ENCODE assay signal across 20 cellular contexts in genomic region chr1:30375156-30375555, GRCh38.
A peak's percentile ranks its signal among the peaks of the same experiment; 100 is the strongest.
DNase-seq lines count a peak whose midpoint lies in the region; ATAC-seq, FAIRE-seq and TF ChIP-seq lines count a peak whose summit lies in the region.
"Had no signal": no experiment of that assay in that cellular context is flagged by ENCODE, and none has a peak within 500 bp of the region (broad histone marks: within the 10 kb centered on the region; RNA-seq: fewer than 3 reads in every experiment).

No MANE protein-coding gene starts in this region.

- TF ChIP-seq POLR2A in Peyer's patch (IDR thresholded peaks at IDR 0.05) = no peak
- no peak for TF ChIP-seq POLR2A in sigmoid colon (IDR thresholded peaks at IDR 0.05)
- no peak for TF ChIP-seq POLR2A in body of pancreas (IDR thresholded peaks at IDR 0.05)

- TF ChIP-seq CTCF in Peyer's patch (IDR thresholded peaks at IDR 0.05) (no peak), kidney (IDR thresholded peaks at IDR 0.05; ENCODE audit: borderline replicate concordance, extremely low read depth, insufficient read depth) (no peak), sigmoid colon (IDR thresholded peaks at IDR 0.05) (no peak), body of pancreas (IDR thresholded peaks at IDR 0.05) (no peak)

- peak in 2 of 3 donors; percentile 5 to 9 for DNase-seq in Peyer's patch
- peak; percentile 29 for DNase-seq in activated CD8-positive, alpha-beta memory T cell treated with anti-CD3 and anti-CD28 coated beads, Interleukin-2, amount 10 ng/mL, durations not matched to agents 7 days and 5 days
- DNase-seq in kidney = peak; percentile 42
- peak; percentile 14 for DNase-seq in sigmoid colon
- DNase-seq in body of pancreas = no peak
- DNase-seq: BE2C, EL, GF-D8, Karpas-422, NCI-H1417, NCI-H1694 treated with DMSO at 0.1 percent for 48 hours, NCI-H2081 treated with DMSO at 0.1 percent for 48 hours, NCI-H2171 treated with DMSO at 0.1 percent for 48 hours, NCI-H524 treated with DMSO at 0.1 percent for 48 hours, NCI-H82 had no signal

- no peaks in the 10 kb centered on the region for H3K9me3 ChIP-seq in Peyer's patch
- no peaks in the 10 kb centered on the region for H3K9me3 ChIP-seq in kidney (ENCODE audit: control insufficient read depth in 1 of 2, low read length in 2 of 2)
- H3K9me3 ChIP-seq in sigmoid colon = no peaks in the 10 kb centered on the region
- H3K9me3 ChIP-seq in body of pancreas = no peaks in the 10 kb centered on the region
- H3K9me3 ChIP-seq: BE2C had no signal

- H3K27ac ChIP-seq in Peyer's patch (no peak overlapping the region), kidney (ENCODE audit: low read depth in 2 of 2, low read length in 2 of 2) (no peak overlapping the region), sigmoid colon (no peak overlapping the region), body of pancreas (no peak overlapping the region)

- CTCF ChIA-PET in activated CD8-positive, alpha-beta memory T cell treated with anti-CD3 and anti-CD28 coated beads, Interleukin-2, amount 10 ng/mL, durations not matched to agents 7 days and 5 days (lab: Charles Lee) = no interaction called here

- H3K9ac ChIP-seq in kidney (ENCODE audit: low read length in 2 of 2) = no peak overlapping the region

- no peak for ATAC-seq in activated CD8-positive, alpha-beta memory T cell treated with anti-CD3 and anti-CD28 coated beads, Interleukin-2, amount 10 ng/mL, durations not matched to agents 7 days and 5 days
- ATAC-seq in HG02970 (IDR thresholded peaks at IDR 0.05; ENCODE audit: low FRiP score, unreplicated experiment) (no peak), body of pancreas (no peak), GM21825 (IDR thresholded peaks at IDR 0.05; ENCODE audit: unreplicated experiment) (no peak)
- ATAC-seq: Panc1 had no signal

- no peak for TF ChIP-seq EP300 in sigmoid colon (IDR thresholded peaks at IDR 0.05)

- H3K4me3 Mint-ChIP-seq in activated CD8-positive, alpha-beta memory T cell treated with anti-CD3 and anti-CD28 coated beads, Interleukin-2, amount 10 ng/mL, durations not matched to agents 7 days and 5 days = no peak overlapping the region

- no peak for FAIRE-seq in kidney (lab: Jason Lieb, UNC)
- FAIRE-seq: D721Med, H54 had no signal

- H3K9me3 Mint-ChIP-seq in activated CD8-positive, alpha-beta memory T cell treated with anti-CD3 and anti-CD28 coated beads, Interleukin-2, amount 10 ng/mL, durations not matched to agents 7 days and 5 days (ENCODE audit: low read depth) = no peaks in the 10 kb centered on the region

- 69 to 75% methylated on average over 7 of the region's 7 CpGs for WGBS in sigmoid colon, 2 donors
- 64 to 71% methylated on average over 4 to 7 of the region's 7 CpGs for WGBS in body of pancreas, 2 donors

- H3K4me3 ChIP-seq in Peyer's patch = no peak overlapping the region
- no peak overlapping the region for H3K4me3 ChIP-seq in kidney (ENCODE audit: low read length in 2 of 2)
- H3K4me3 ChIP-seq in sigmoid colon = no peak overlapping the region
- H3K4me3 ChIP-seq in body of pancreas = no peak overlapping the region

- H3K36me3 Mint-ChIP-seq in activated CD8-positive, alpha-beta memory T cell treated with anti-CD3 and anti-CD28 coated beads, Interleukin-2, amount 10 ng/mL, durations not matched to agents 7 days and 5 days = no peaks in the 10 kb centered on the region

- H3K4me1 Mint-ChIP-seq in activated CD8-positive, alpha-beta memory T cell treated with anti-CD3 and anti-CD28 coated beads, Interleukin-2, amount 10 ng/mL, durations not matched to agents 7 days and 5 days = no peaks in the 10 kb centered on the region

- peaks cover 2% of the 10 kb centered on the region for H3K27me3 Mint-ChIP-seq in activated CD8-positive, alpha-beta memory T cell treated with anti-CD3 and anti-CD28 coated beads, Interleukin-2, amount 10 ng/mL, durations not matched to agents 7 days and 5 days

- H3K27me3 ChIP-seq in Peyer's patch (no peaks in the 10 kb centered on the region), sigmoid colon (peaks cover 0 to 30% (median 0%) of the 10 kb centered on the region in 3 donors), body of pancreas (no peaks in the 10 kb centered on the region)
- H3K27me3 ChIP-seq: BE2C had no signal

- intact Hi-C loops in kidney (cut with DNase I) = no loop called here
- intact Hi-C loops in sigmoid colon (cut with DNase I) = no loop called here
- intact Hi-C loops in body of pancreas (cut with DNase I) = no loop called here

- no peak overlapping the region for H3K27ac Mint-ChIP-seq in activated CD8-positive, alpha-beta memory T cell treated with anti-CD3 and anti-CD28 coated beads, Interleukin-2, amount 10 ng/mL, durations not matched to agents 7 days and 5 days

- H3K4me1 ChIP-seq in Peyer's patch = no peaks in the 10 kb centered on the region
- no peaks in the 10 kb centered on the region for H3K4me1 ChIP-seq in kidney (ENCODE audit: control insufficient read depth in 1 of 2, insufficient read depth in 1 of 2, low read depth in 1 of 2, low read length in 2 of 2)
- H3K4me1 ChIP-seq in sigmoid colon = peaks cover 0 to 13% (median 10%) of the 10 kb centered on the region in 4 donors
- peaks cover 3% of the 10 kb centered on the region for H3K4me1 ChIP-seq in body of pancreas
- H3K4me1 ChIP-seq: BE2C had no signal

- no peaks in the 10 kb centered on the region for H3K36me3 ChIP-seq in Peyer's patch
- no peaks in the 10 kb centered on the region for H3K36me3 ChIP-seq in kidney (ENCODE audit: control insufficient read depth in 1 of 2, insufficient read depth in 2 of 2, low read length in 2 of 2)
- no peaks in the 10 kb centered on the region for H3K36me3 ChIP-seq in sigmoid colon
- H3K36me3 ChIP-seq in body of pancreas (replicated peaks in 1 of 2; ENCODE audit: insufficient read depth in 1 of 2, low read depth in 2 of 2) = no peaks in the 10 kb centered on the region
- H3K36me3 ChIP-seq: BE2C had no signal

Comparison
In these comparisons a context has a peak if more than half of its experiments do, and no peak if none do; other contexts are left out.
1. DNase-seq: peak in Peyer's patch (2 of 3), activated CD8-positive, alpha-beta memory T cell treated with anti-CD3 and anti-CD28 coated beads, Interleukin-2, amount 10 ng/mL, durations not matched to agents 7 days and 5 days (single experiment), kidney (single experiment) and sigmoid colon (single experiment); none in body of pancreas (0 of 4).